In genomic region chr7:102055181-102055976, GRCh38 we compare ENCODE assay signal across 25 cellular contexts.
"Had no signal": no experiment of that assay in that cellular context is flagged by ENCODE, and none has a peak within 500 bp of the region (broad histone marks: within the 10 kb centered on the region; RNA-seq: fewer than 3 reads in every experiment).

No MANE protein-coding gene starts in this region.

- H3K27me3 Mint-ChIP-seq: activated CD4-positive, alpha-beta memory T cell treated with anti-CD3 and anti-CD28 coated beads, Interleukin-2, amount 10 ng/mL, durations not matched to agents 7 days and 5 days; activated naive CD4-positive, alpha-beta T cell treated with anti-CD3 and anti-CD28 coated beads, Interleukin-2, amount 10 ng/mL, durations not matched to agents 7 days and 5 days; activated naive CD8-positive, alpha-beta T cell treated with anti-CD3 and anti-CD28 coated beads for 36 hours; activated T-helper 17 cell treated with anti-CD3 and anti-CD28 coated beads, Interleukin-2, amount 50 U/mL, for 72 hours had no signal

- H3K9me2 ChIP-seq: SK-N-SH had no signal

- DNase-seq: activated CD4-positive, alpha-beta memory T cell treated with anti-CD3 and anti-CD28 coated beads, Interleukin-2, amount 10 ng/mL, durations not matched to agents 7 days and 5 days; activated CD4-positive, alpha-beta T cell treated with anti-CD3 and anti-CD28 coated beads, Interleukin-2, amount 50 U/mL, for 1 hour; activated CD4-positive, CD25-positive, alpha-beta regulatory T cell; activated gamma-delta T cell; activated naive CD4-positive, alpha-beta T cell treated with anti-CD3 and anti-CD28 coated beads, Interleukin-2, amount 10 ng/mL, durations not matched to agents 7 days and 5 days; activated naive CD8-positive, alpha-beta T cell treated with anti-CD3 and anti-CD28 coated beads for 36 hours; activated T-cell treated with anti-CD3 and anti-CD28 coated beads for 4 hours; activated T-cell treated with anti-CD3 and anti-CD28 coated beads, Interleukin-2, amount 50 U/mL, for 48 hours; brain microvascular endothelial cell; NCI-H1048; NCI-H146; NCI-H187 treated with DMSO at 0.1 percent for 48 hours; NCI-H2081 treated with DMSO at 0.1 percent for 48 hours; NCI-H446 treated with DMSO at 0.1 percent for 48 hours; NCI-H524 treated with DMSO at 0.1 percent for 48 hours; NCI-H748 treated with DMSO at 0.1 percent for 48 hours; Peyer's patch; Right ventricle myocardium superior; SJCRH30; SK-N-SH; T-helper 1 cell had no signal

- H3K36me3 ChIP-seq: brain microvascular endothelial cell, cardiac muscle cell, Peyer's patch, SJCRH30 had no signal

- H3K4me3 ChIP-seq: cardiac muscle cell, Peyer's patch, SJCRH30 had no signal

- H3K9ac ChIP-seq: SK-N-SH had no signal

- H3K4me2 ChIP-seq: SK-N-SH had no signal

- H3K27ac ChIP-seq: brain microvascular endothelial cell, cardiac muscle cell, Peyer's patch, RWPE1, SJCRH30, VCaP had no signal

- H3K27me3 ChIP-seq: brain microvascular endothelial cell, cardiac muscle cell, Peyer's patch, SJCRH30 had no signal

- ATAC-seq: activated T-helper 17 cell treated with anti-CD3 and anti-CD28 coated beads, Interleukin-2, amount 50 U/mL, for 72 hours had no signal

- H3K4me3 Mint-ChIP-seq: activated CD4-positive, alpha-beta memory T cell treated with anti-CD3 and anti-CD28 coated beads, Interleukin-2, amount 10 ng/mL, durations not matched to agents 7 days and 5 days; activated naive CD4-positive, alpha-beta T cell treated with anti-CD3 and anti-CD28 coated beads, Interleukin-2, amount 10 ng/mL, durations not matched to agents 7 days and 5 days; activated naive CD8-positive, alpha-beta T cell treated with anti-CD3 and anti-CD28 coated beads for 36 hours; activated T-helper 17 cell treated with anti-CD3 and anti-CD28 coated beads, Interleukin-2, amount 50 U/mL, for 72 hours had no signal

- H3K27ac Mint-ChIP-seq: activated CD4-positive, alpha-beta memory T cell treated with anti-CD3 and anti-CD28 coated beads, Interleukin-2, amount 10 ng/mL, durations not matched to agents 7 days and 5 days; activated naive CD4-positive, alpha-beta T cell treated with anti-CD3 and anti-CD28 coated beads, Interleukin-2, amount 10 ng/mL, durations not matched to agents 7 days and 5 days; activated naive CD8-positive, alpha-beta T cell treated with anti-CD3 and anti-CD28 coated beads for 36 hours; activated T-helper 17 cell treated with anti-CD3 and anti-CD28 coated beads, Interleukin-2, amount 50 U/mL, for 72 hours had no signal

- H3K9me3 ChIP-seq: Peyer's patch had no signal

- H3K4me1 Mint-ChIP-seq: activated T-helper 17 cell treated with anti-CD3 and anti-CD28 coated beads, Interleukin-2, amount 50 U/mL, for 72 hours had no signal

- H3K4me1 ChIP-seq: Peyer's patch, SJCRH30 had no signal
